ENCODE assay signal across 15 cellular contexts in the genomic region with DNA sequence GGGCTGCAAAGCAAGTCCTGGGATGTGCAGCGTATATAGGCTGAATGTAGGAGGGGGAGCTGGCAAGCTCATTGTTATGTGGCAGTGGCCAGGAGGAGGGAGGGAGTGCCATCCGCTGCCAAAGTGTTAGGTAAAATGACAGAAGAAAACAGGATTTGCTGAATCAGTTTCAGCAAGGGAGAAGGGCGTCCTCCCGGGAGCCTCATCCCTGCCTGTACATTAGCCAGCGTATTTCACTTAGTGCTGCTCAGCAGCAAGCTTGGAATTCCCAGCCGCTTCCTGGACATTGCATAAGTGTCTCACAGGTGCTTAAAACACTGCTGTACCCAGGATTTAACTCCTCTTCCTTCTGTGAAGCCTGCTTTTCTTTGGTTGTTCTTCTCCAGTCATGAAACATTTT. TPM values are rescaled to one million over a fixed set of nuclear protein-coding genes. Genes with fewer than 3 reads are reported as not detected.
A peak's percentile ranks its signal among the peaks of the same experiment; 100 is the strongest.
DNase-seq lines count a peak whose midpoint lies in the region; ATAC-seq, FAIRE-seq and TF ChIP-seq lines count a peak whose summit lies in the region.
"Had no signal": no experiment of that assay in that cellular context is flagged by ENCODE, and none has a peak within 500 bp of the region (broad histone marks: within the 10 kb centered on the region; RNA-seq: fewer than 3 reads in every experiment).

No MANE protein-coding gene starts in this region.

- DNase-seq in CD8-positive, alpha-beta memory T cell, result no peak
- peak; percentile 15 for DNase-seq in bronchial epithelial cell (ENCODE audit: low read depth)
- no peak for DNase-seq in neural crest cell (ENCODE audit: low read depth, low spot score)
- no peak for DNase-seq in GM20000 (ENCODE audit: low spot score)
- no peak for DNase-seq in NCI-H510A (lab: John Stamatoyannopoulos, UW)
- no peak for DNase-seq in activated T-cell treated with anti-CD3 and anti-CD28 coated beads, Interleukin-2, amount 50 U/mL, for 72 hours
- DNase-seq: effector CD8-positive, alpha-beta T cell; Karpas-422; kidney glomerular epithelial cell; natural killer cell; NCI-H187 had no signal

- H3K9me3 Mint-ChIP-seq in CD8-positive, alpha-beta memory T cell, result no peaks in the 10 kb centered on the region
- H3K9me3 Mint-ChIP-seq in neural crest cell, result no peaks in the 10 kb centered on the region
- no peaks in the 10 kb centered on the region for H3K9me3 Mint-ChIP-seq in activated T-cell treated with anti-CD3 and anti-CD28 coated beads, Interleukin-2, amount 50 U/mL, for 72 hours
- H3K9me3 Mint-ChIP-seq: natural killer cell had no signal

- CTCF ChIA-PET in CD8-positive, alpha-beta memory T cell (lab: Charles Lee), result no interaction called here

- H3K4me1 Mint-ChIP-seq in CD8-positive, alpha-beta memory T cell, result peaks cover 41 to 72% (median 67%) of the 10 kb centered on the region in 3 donors
- peaks cover 31% of the 10 kb centered on the region for H3K4me1 Mint-ChIP-seq in neural crest cell
- H3K4me1 Mint-ChIP-seq in activated T-cell treated with anti-CD3 and anti-CD28 coated beads, Interleukin-2, amount 50 U/mL, for 72 hours (ENCODE audit: low read depth), result peaks cover 37% of the 10 kb centered on the region

- TF ChIP-seq CTCF in Loucy (conservative IDR thresholded peaks at IDR 0.05; ENCODE audit: low read length) (no peak), bronchial epithelial cell (IDR thresholded peaks at IDR 0.05; ENCODE audit: insufficient read depth, low read length, severe bottlenecking) (no peak), neural crest cell (conservative IDR thresholded peaks at IDR 0.05) (no peak), GM20000 (IDR thresholded peaks at IDR 0.05; ENCODE audit: extremely low read depth, missing control alignments) (no peak)

- no peak for ATAC-seq in activated T-cell treated with anti-CD3 and anti-CD28 coated beads, Interleukin-2, amount 50 U/mL, for 72 hours (replicated peaks in 1 of 2)
- ATAC-seq: natural killer cell had no signal

- H4K20me1 ChIP-seq in Loucy (ENCODE audit: insufficient read depth, low read length, poor library complexity, severe bottlenecking), result peaks cover 25% of the 10 kb centered on the region

- H3K27ac ChIP-seq in CD8-positive, alpha-beta memory T cell (ENCODE audit: low read depth, low read length), result no peak overlapping the region
- H3K27ac ChIP-seq: foreskin keratinocyte, HL-60 had no signal

- peak overlapping the region; percentile 62 for H3K4me2 ChIP-seq in Loucy (ENCODE audit: low read depth, low read length, poor library complexity, severe bottlenecking)

- no peak overlapping the region for H3K4me3 ChIP-seq in CD8-positive, alpha-beta memory T cell (ENCODE audit: low read length)
- H3K4me3 ChIP-seq in Loucy (ENCODE audit: low read length, poor library complexity, severe bottlenecking) (no peak overlapping the region), bronchial epithelial cell (ENCODE audit: low read depth, low read length) (no peak overlapping the region)

- H3K79me2 ChIP-seq in Loucy (ENCODE audit: insufficient read depth, low read length), result peaks cover 63% of the 10 kb centered on the region

- H3K36me3 ChIP-seq in CD8-positive, alpha-beta memory T cell (ENCODE audit: insufficient read depth, low read length), result no peaks in the 10 kb centered on the region
- H3K36me3 ChIP-seq in Loucy (ENCODE audit: insufficient read depth, low read length) (no peaks in the 10 kb centered on the region), bronchial epithelial cell (ENCODE audit: control insufficient read depth, insufficient read depth, low read length) (peaks cover 2% of the 10 kb centered on the region)

- no peak overlapping the region for H3K9ac ChIP-seq in Loucy (ENCODE audit: low read depth, low read length, poor library complexity, severe bottlenecking)

- no peaks in the 10 kb centered on the region for H3K27me3 ChIP-seq in CD8-positive, alpha-beta memory T cell (ENCODE audit: insufficient read depth, low read length, poor library complexity, severe bottlenecking)
- H3K27me3 ChIP-seq in Loucy (ENCODE audit: insufficient read depth, low read length, poor library complexity, severe bottlenecking) (no peaks in the 10 kb centered on the region), bronchial epithelial cell (ENCODE audit: control insufficient read depth, insufficient read depth, low read length) (no peaks in the 10 kb centered on the region)
- H3K27me3 ChIP-seq: foreskin keratinocyte had no signal

- peaks cover 10% of the 10 kb centered on the region for H3K4me1 ChIP-seq in CD8-positive, alpha-beta memory T cell (ENCODE audit: insufficient read depth, low read length)
- H3K4me1 ChIP-seq in Loucy (ENCODE audit: insufficient read depth, low read length, poor library complexity, severe bottlenecking), result peaks cover 38% of the 10 kb centered on the region

- H3K27ac Mint-ChIP-seq in CD8-positive, alpha-beta memory T cell, result peak overlapping the region in 5 of 8 donors; percentile 9 to 72 (median 52)
- H3K27ac Mint-ChIP-seq in neural crest cell (ENCODE audit: unreplicated experiment), result no peak overlapping the region
- no peak overlapping the region for H3K27ac Mint-ChIP-seq in activated T-cell treated with anti-CD3 and anti-CD28 coated beads, Interleukin-2, amount 50 U/mL, for 72 hours

- FAIRE-seq in bronchial epithelial cell (lab: Jason Lieb, UNC), result no peak
- FAIRE-seq: H1 had no signal

- no peaks in the 10 kb centered on the region for H3K9me2 ChIP-seq in Loucy (replicated peaks; ENCODE audit: low read depth, low read length)

- no peaks in the 10 kb centered on the region for H3K27me3 Mint-ChIP-seq in CD8-positive, alpha-beta memory T cell
- H3K27me3 Mint-ChIP-seq in neural crest cell (ENCODE audit: low read depth), result peaks cover 9% of the 10 kb centered on the region
- no peaks in the 10 kb centered on the region for H3K27me3 Mint-ChIP-seq in activated T-cell treated with anti-CD3 and anti-CD28 coated beads, Interleukin-2, amount 50 U/mL, for 72 hours (ENCODE audit: low read depth)

- POLR2A ChIA-PET in CD8-positive, alpha-beta memory T cell (lab: Charles Lee), result no interaction called here

- no peaks in the 10 kb centered on the region for H3F3A ChIP-seq in Loucy (ENCODE audit: low read depth)

- H3K4me3 Mint-ChIP-seq in CD8-positive, alpha-beta memory T cell, result peak overlapping the region in 3 of 7 donors; percentile 19 to 67 (median 50)
- H3K4me3 Mint-ChIP-seq in neural crest cell, result peak overlapping the region; percentile 70
- no peak overlapping the region for H3K4me3 Mint-ChIP-seq in activated T-cell treated with anti-CD3 and anti-CD28 coated beads, Interleukin-2, amount 50 U/mL, for 72 hours
- H3K4me3 Mint-ChIP-seq: natural killer cell had no signal

- H3K36me3 Mint-ChIP-seq in CD8-positive, alpha-beta memory T cell, result peaks cover 3 to 16% (median 7%) of the 10 kb centered on the region in 3 donors
- H3K36me3 Mint-ChIP-seq in neural crest cell (ENCODE audit: low read depth), result peaks cover 16% of the 10 kb centered on the region
- peaks cover 3 to 6% of the 10 kb centered on the region in 2 donors for H3K36me3 Mint-ChIP-seq in activated T-cell treated with anti-CD3 and anti-CD28 coated beads, Interleukin-2, amount 50 U/mL, for 72 hours (ENCODE audit: insufficient read depth in 2 of 2)
- H3K36me3 Mint-ChIP-seq: natural killer cell had no signal

- H2AFZ ChIP-seq in Loucy (ENCODE audit: low read length), result no peak overlapping the region

- no peaks in the 10 kb centered on the region for H3K9me3 ChIP-seq in CD8-positive, alpha-beta memory T cell (ENCODE audit: low read length)
- H3K9me3 ChIP-seq in Loucy (ENCODE audit: insufficient read depth, low read depth, low read length), result no peaks in the 10 kb centered on the region

RNA-seq across cellular contexts. Expression of a gene that starts 2.5 kb away (rescaled TPM):
- total RNA-seq in CD8-positive, alpha-beta memory T cell, result 10 to 100 TPM; 42.2 to 46.5 TPM
- 36.4 TPM for polyA plus RNA-seq in CD8-positive, alpha-beta memory T cell
- total RNA-seq in bronchial epithelial cell (54.4 and 65.3 TPM in 2 replicates), neural crest cell (51.2 and 54.3 TPM in 2 replicates)
- 10 to 100 TPM; 55.5 to 57.0 TPM for total RNA-seq in activated T-cell treated with anti-CD3 and anti-CD28 coated beads, Interleukin-2, amount 50 U/mL, for 72 hours

RNA-seq across cellular contexts. Expression of a gene that starts 15.2 kb away (rescaled TPM):
- 10 to 100 TPM; 34.3 to 35.5 TPM for total RNA-seq in CD8-positive, alpha-beta memory T cell
- polyA plus RNA-seq in CD8-positive, alpha-beta memory T cell, result 19.0 TPM
- total RNA-seq in bronchial epithelial cell (29.1 and 32.4 TPM in 2 replicates), neural crest cell (20.3 and 22.5 TPM in 2 replicates)
- total RNA-seq in activated T-cell treated with anti-CD3 and anti-CD28 coated beads, Interleukin-2, amount 50 U/mL, for 72 hours, result 10 to 100 TPM; 15.3 to 17.1 TPM

Comparison
In these comparisons a context has a peak if more than half of its experiments do, and no peak if none do; other contexts are left out.
1. H3K27ac Mint-ChIP-seq: peak in CD8-positive, alpha-beta memory T cell (5 of 8); none in neural crest cell (single experiment) and activated T-cell treated with anti-CD3 and anti-CD28 coated beads, Interleukin-2, amount 50 U/mL, for 72 hours (single experiment).